Comparison of ENCODE assay signal across 11 cellular contexts in genomic region chr2:223724831-223725230, GRCh38.
DNase-seq lines count a peak whose midpoint lies in the region; ATAC-seq and TF ChIP-seq lines count a peak whose summit lies in the region.
"Had no signal": no experiment of that assay in that cellular context is flagged by ENCODE, and none has a peak within 500 bp of the region (broad histone marks: within the 10 kb centered on the region; RNA-seq: fewer than 3 reads in every experiment).

No MANE protein-coding gene starts in this region.

- peaks cover 7 to 16% of the 10 kb centered on the region in 2 donors for H3K27me3 Mint-ChIP-seq in CD8-positive, alpha-beta memory T cell

- POLR2A ChIA-PET in CD8-positive, alpha-beta memory T cell (lab: Charles Lee): no interaction called here

- peak; percentile 44 for DNase-seq in SK-MEL-5 (ENCODE audit: low read depth, low spot score)
- DNase-seq in fibroblast of mammary gland (ENCODE audit: low read depth): peak; percentile 32
- peak; percentile 30 for DNase-seq in retina
- DNase-seq in activated T-cell treated with anti-CD3 and anti-CD28 coated beads, Interleukin-2, amount 50 U/mL, for 1 hour: no peak
- DNase-seq in CD8-positive, alpha-beta memory T cell: no peak
- no peak for DNase-seq in left lung

- no peak for ATAC-seq in HG02642 (IDR thresholded peaks at IDR 0.05; ENCODE audit: poor library complexity, unreplicated experiment)
- no peak for ATAC-seq in left lung

- H3K36me3 ChIP-seq in ES-I3 (ENCODE audit: insufficient read depth, low read length): no peaks in the 10 kb centered on the region; the same call in 1 of the 2 replicates
- no peaks in the 10 kb centered on the region for H3K36me3 ChIP-seq in CD8-positive, alpha-beta memory T cell (ENCODE audit: insufficient read depth, low read length)
- H3K36me3 ChIP-seq in left lung: no peaks in the 10 kb centered on the region
- H3K36me3 ChIP-seq: MG63 had no signal

- CTCF ChIA-PET in CD8-positive, alpha-beta memory T cell (lab: Charles Lee): interaction anchor here (1.9 kb wide), 1 partner anchor 36 kb away, joined by 5 read pairs; no protein-coding TSS in a partner anchor

- no peak overlapping the region for H3K27ac ChIP-seq in CD8-positive, alpha-beta memory T cell (ENCODE audit: low read depth, low read length)
- H3K27ac ChIP-seq in left lung: peak overlapping the region in 1 of 2 donors; percentile 13

- no peak overlapping the region for H3K4me3 Mint-ChIP-seq in CD8-positive, alpha-beta memory T cell
- H3K4me3 Mint-ChIP-seq: central memory CD8-positive, alpha-beta T cell had no signal

- H3K4me1 Mint-ChIP-seq in CD8-positive, alpha-beta memory T cell: peaks cover 0 to 5% (median 0%) of the 10 kb centered on the region in 3 donors
- H3K4me1 Mint-ChIP-seq: central memory CD8-positive, alpha-beta T cell had no signal

- H3K9ac ChIP-seq in ES-I3 (ENCODE audit: low read depth, low read length): peak overlapping the region; percentile 32

- no peaks in the 10 kb centered on the region for H3K27me3 ChIP-seq in CD8-positive, alpha-beta memory T cell (ENCODE audit: insufficient read depth, low read length, poor library complexity, severe bottlenecking)
- no peaks in the 10 kb centered on the region for H3K27me3 ChIP-seq in left lung
- H3K27me3 ChIP-seq: MG63, testis had no signal

- in situ Hi-C loops in SK-MEL-5 (cut with HindIII; ENCODE audit: low pct_unique_long_range_greater_than_20kb, low sequenced_read_pairs): no loop called here

- H3K4me1 ChIP-seq in ES-I3 (ENCODE audit: insufficient read depth, low read length) (peaks cover 30% of the 10 kb centered on the region), left lung (no peaks in the 10 kb centered on the region)
- H3K4me1 ChIP-seq in CD8-positive, alpha-beta memory T cell (ENCODE audit: insufficient read depth, low read length): no peaks in the 10 kb centered on the region

- H3K27ac Mint-ChIP-seq in CD8-positive, alpha-beta memory T cell: peak overlapping the region in 1 of 8 donors; percentile 4

- TF ChIP-seq CTCF in fibroblast of mammary gland (conservative IDR thresholded peaks at IDR 0.05; ENCODE audit: control insufficient read depth, insufficient read depth, low read depth, low read length) (no peak), left lung (IDR thresholded peaks at IDR 0.05) (no peak)

- peaks cover 0 to under 1% (median 0%) of the 10 kb centered on the region in 5 donors for H3K9me3 Mint-ChIP-seq in CD8-positive, alpha-beta memory T cell
- H3K9me3 Mint-ChIP-seq: central memory CD8-positive, alpha-beta T cell had no signal

- H3K4me3 ChIP-seq in fibroblast of mammary gland (ENCODE audit: control insufficient read depth, low read depth, low read length): no peak overlapping the region
- no peak overlapping the region for H3K4me3 ChIP-seq in CD8-positive, alpha-beta memory T cell (ENCODE audit: low read length)
- H3K4me3 ChIP-seq in left lung: no peak overlapping the region
- H3K4me3 ChIP-seq: MG63, testis had no signal

- intact Hi-C loops in left lung (cut with DNase I): no loop called here

- H3K36me3 Mint-ChIP-seq in CD8-positive, alpha-beta memory T cell: peaks cover 0 to 2% (median 0%) of the 10 kb centered on the region in 3 donors

- H3K9me3 ChIP-seq in ES-I3 (ENCODE audit: control insufficient read depth, insufficient read depth, low read length) (no peaks in the 10 kb centered on the region), left lung (no peaks in the 10 kb centered on the region)
- H3K9me3 ChIP-seq in CD8-positive, alpha-beta memory T cell (ENCODE audit: low read length): no peaks in the 10 kb centered on the region
- H3K9me3 ChIP-seq: MG63, testis had no signal

Comparison
In these comparisons a context has a peak if more than half of its experiments do, and no peak if none do; other contexts are left out.
1. DNase-seq: peak in SK-MEL-5 (single experiment), fibroblast of mammary gland (single experiment) and retina (single experiment); none in activated T-cell treated with anti-CD3 and anti-CD28 coated beads, Interleukin-2, amount 50 U/mL, for 1 hour (single experiment), CD8-positive, alpha-beta memory T cell (0 of 5) and left lung (0 of 2).